9 cellular contexts compared by ENCODE assay signal in genomic region chr11:45663486-45664375, GRCh38. TPM values are rescaled to one million over a fixed set of nuclear protein-coding genes. Genes with fewer than 3 reads are reported as not detected.
A peak's percentile ranks its signal among the peaks of the same experiment; 100 is the strongest.
DNase-seq lines count a peak whose midpoint lies in the region; ATAC-seq lines count a peak whose summit lies in the region.
"Had no signal": no experiment of that assay in that cellular context is flagged by ENCODE, and none has a peak within 500 bp of the region (broad histone marks: within the 10 kb centered on the region; RNA-seq: fewer than 3 reads in every experiment).

No MANE protein-coding gene starts in this region.

- peaks cover 2% of the 10 kb centered on the region for H3K4me1 Mint-ChIP-seq in T-helper 2 cell treated with Interferon-gamma antibody and Interleukin-4, amounts not matched to agents 5 μg/mL and 100 μg/mL, for 36 hours (ENCODE audit: low read depth)
- no peaks in the 10 kb centered on the region for H3K4me1 Mint-ChIP-seq in activated T-helper 17 cell treated with anti-CD3 and anti-CD28 coated beads, Interleukin-2, amount 50 U/mL, for 72 hours
- peaks cover 0 to 5% of the 10 kb centered on the region in 2 donors for H3K4me1 Mint-ChIP-seq in immature natural killer cell

- no peak for ATAC-seq in activated T-helper 17 cell treated with anti-CD3 and anti-CD28 coated beads, Interleukin-2, amount 50 U/mL, for 72 hours (replicated peaks)

- peak overlapping the region; percentile 40 for H3K4me3 Mint-ChIP-seq in T-helper 2 cell treated with Interferon-gamma antibody and Interleukin-4, amounts not matched to agents 5 μg/mL and 100 μg/mL, for 36 hours
- H3K4me3 Mint-ChIP-seq in activated T-helper 17 cell treated with anti-CD3 and anti-CD28 coated beads, Interleukin-2, amount 50 U/mL, for 72 hours: peak overlapping the region; percentile 28
- H3K4me3 Mint-ChIP-seq in immature natural killer cell: peak overlapping the region; percentile 27 to 73 (median 56)
- H3K4me3 Mint-ChIP-seq: activated naive CD8-positive, alpha-beta T cell treated with anti-CD3 and anti-CD28 coated beads, Interleukin-2, amount 10 ng/mL, durations not matched to agents 7 days and 5 days had no signal

- peaks cover 62% of the 10 kb centered on the region for H3K27me3 Mint-ChIP-seq in T-helper 2 cell treated with Interferon-gamma antibody and Interleukin-4, amounts not matched to agents 5 μg/mL and 100 μg/mL, for 36 hours (ENCODE audit: low read depth)
- H3K27me3 Mint-ChIP-seq in activated T-helper 17 cell treated with anti-CD3 and anti-CD28 coated beads, Interleukin-2, amount 50 U/mL, for 72 hours: peaks cover 51% of the 10 kb centered on the region
- peaks cover 8 to 25% (median 11%) of the 10 kb centered on the region in 3 donors for H3K27me3 Mint-ChIP-seq in immature natural killer cell (ENCODE audit: low read depth in 3 of 3)

- DNase-seq in T-helper 2 cell treated with Interferon-gamma antibody and Interleukin-4, amounts not matched to agents 5 μg/mL and 100 μg/mL, for 36 hours (ENCODE audit: low spot score): no peak
- DNase-seq in T-helper 2 cell (no peak), immature natural killer cell (no peak), ACHN (no peak), NCI-H1436 (lab: John Stamatoyannopoulos, UW) (no peak), NK-92 (lab: John Stamatoyannopoulos, UW; ENCODE audit: unreplicated experiment) (no peak)
- DNase-seq: activated naive CD8-positive, alpha-beta T cell treated with anti-CD3 and anti-CD28 coated beads, Interleukin-2, amount 10 ng/mL, durations not matched to agents 7 days and 5 days had no signal

- in situ Hi-C loops in ACHN (cut with HindIII; ENCODE audit: low pct_ligation_motif_present, low pct_unique_long_range_greater_than_20kb, low sequenced_read_pairs): no loop called here

- no peak overlapping the region for H3K27ac Mint-ChIP-seq in T-helper 2 cell treated with Interferon-gamma antibody and Interleukin-4, amounts not matched to agents 5 μg/mL and 100 μg/mL, for 36 hours
- no peak overlapping the region for H3K27ac Mint-ChIP-seq in activated T-helper 17 cell treated with anti-CD3 and anti-CD28 coated beads, Interleukin-2, amount 50 U/mL, for 72 hours
- no peak overlapping the region for H3K27ac Mint-ChIP-seq in immature natural killer cell
- H3K27ac Mint-ChIP-seq: activated naive CD8-positive, alpha-beta T cell treated with anti-CD3 and anti-CD28 coated beads, Interleukin-2, amount 10 ng/mL, durations not matched to agents 7 days and 5 days had no signal

- no peaks in the 10 kb centered on the region for H3K9me3 Mint-ChIP-seq in T-helper 2 cell treated with Interferon-gamma antibody and Interleukin-4, amounts not matched to agents 5 μg/mL and 100 μg/mL, for 36 hours
- H3K9me3 Mint-ChIP-seq in activated T-helper 17 cell treated with anti-CD3 and anti-CD28 coated beads, Interleukin-2, amount 50 U/mL, for 72 hours: no peaks in the 10 kb centered on the region
- H3K9me3 Mint-ChIP-seq in immature natural killer cell: peaks cover 0 to 2% (median 0%) of the 10 kb centered on the region in 6 donors
- H3K9me3 Mint-ChIP-seq: activated naive CD8-positive, alpha-beta T cell treated with anti-CD3 and anti-CD28 coated beads, Interleukin-2, amount 10 ng/mL, durations not matched to agents 7 days and 5 days had no signal

- H3K27ac ChIP-seq in temporal lobe (ENCODE audit: low read depth, low read length): peak overlapping the region; percentile 40

- no peaks in the 10 kb centered on the region for H3K36me3 Mint-ChIP-seq in T-helper 2 cell treated with Interferon-gamma antibody and Interleukin-4, amounts not matched to agents 5 μg/mL and 100 μg/mL, for 36 hours (ENCODE audit: low read depth)
- no peaks in the 10 kb centered on the region for H3K36me3 Mint-ChIP-seq in activated T-helper 17 cell treated with anti-CD3 and anti-CD28 coated beads, Interleukin-2, amount 50 U/mL, for 72 hours (ENCODE audit: low read depth)
- H3K36me3 Mint-ChIP-seq in immature natural killer cell: no peaks in the 10 kb centered on the region
- H3K36me3 Mint-ChIP-seq: activated naive CD8-positive, alpha-beta T cell treated with anti-CD3 and anti-CD28 coated beads, Interleukin-2, amount 10 ng/mL, durations not matched to agents 7 days and 5 days had no signal

RNA-seq across cellular contexts. Expression of gene CHST1, which starts 1.7 kb away (rescaled TPM):
- total RNA-seq in activated T-helper 17 cell treated with anti-CD3 and anti-CD28 coated beads, Interleukin-2, amount 50 U/mL, for 72 hours: not detected
- polyA plus RNA-seq in immature natural killer cell: under 1 TPM in 1 of 3 donors, not detected in 2; 0.11 TPM
- 12.5 TPM for total RNA-seq in temporal lobe
- total RNA-seq: activated naive CD8-positive, alpha-beta T cell treated with anti-CD3 and anti-CD28 coated beads, Interleukin-2, amount 10 ng/mL, durations not matched to agents 7 days and 5 days had no signal

Comparison
In these comparisons a context has a peak if more than half of its experiments do, and no peak if none do; other contexts are left out.
1. RNA of gene CHST1, which starts 1.7 kb away (total RNA-seq): 12.5 TPM in temporal lobe (single experiment); not detected in activated T-helper 17 cell treated with anti-CD3 and anti-CD28 coated beads, Interleukin-2, amount 50 U/mL, for 72 hours; every median in the first group is over 10 times any median in the second.
2. Peak in every context shown above with its lines, with median percentiles within 50 percentile points of each other: H3K4me3 Mint-ChIP-seq.